29 cellular contexts compared by ENCODE assay signal in the genomic region with DNA sequence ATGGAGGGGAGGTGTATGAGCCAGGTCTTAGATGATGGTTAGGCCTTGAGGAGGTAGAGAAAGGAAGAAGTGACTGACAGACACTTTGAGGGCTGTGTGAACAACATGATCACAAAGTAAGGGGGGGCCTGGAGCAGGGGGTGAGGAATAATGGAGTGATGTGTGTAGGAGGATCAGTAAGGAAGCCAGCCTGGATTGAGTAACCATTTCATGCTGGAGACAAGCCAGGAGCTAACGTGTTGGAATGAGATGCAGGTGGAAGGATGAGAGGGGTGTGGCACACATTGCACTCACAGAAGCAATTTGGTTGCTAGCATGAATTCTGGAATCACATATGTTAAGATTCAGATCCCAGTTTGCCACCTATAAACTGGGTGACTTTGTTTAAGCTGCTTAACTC.
DNase-seq lines count a peak whose midpoint lies in the region; ATAC-seq and TF ChIP-seq lines count a peak whose summit lies in the region.
"Had no signal": no experiment of that assay in that cellular context is flagged by ENCODE, and none has a peak within 500 bp of the region (broad histone marks: within the 10 kb centered on the region; RNA-seq: fewer than 3 reads in every experiment).

No MANE protein-coding gene starts in this region.

- H3K4me1 Mint-ChIP-seq in MCF 10A (ENCODE audit: insufficient read depth, unreplicated experiment), result peaks cover 7% of the 10 kb centered on the region

- no peak for TF ChIP-seq POLR2A in breast epithelium (IDR thresholded peaks at IDR 0.05)

- CTCF ChIA-PET in MCF 10A (lab: Yijun Ruan, JAX), result interaction anchor here (0.6 to 1.1 kb wide), 4 partner anchors 9 to 92 kb away, joined by 3 to 4 read pairs (median 3); no protein-coding TSS in a partner anchor

- POLR2A ChIA-PET in MCF 10A (lab: Yijun Ruan, JAX), result interaction anchor here (0.5 to 2.7 kb wide), 3 partner anchors 10 to 382 kb away, joined by 3 to 12 read pairs (median 3); no protein-coding TSS in a partner anchor

- H3K27me3 ChIP-seq in breast epithelium, result no peaks in the 10 kb centered on the region
- H3K27me3 ChIP-seq: body of pancreas, testis had no signal

- H3K36me3 ChIP-seq in breast epithelium, result no peaks in the 10 kb centered on the region

- no peaks in the 10 kb centered on the region for H3K9me3 Mint-ChIP-seq in MCF 10A (ENCODE audit: unreplicated experiment)
- H3K9me3 Mint-ChIP-seq: activated T-helper 1 cell treated with anti-CD3 and anti-CD28 coated beads, Interleukin-12 subunit alpha, Interleukin-12 subunit beta, Interleukin-2, Interleukin-4 antibody, amounts not matched to agents 30 ng/mL and 10 ng/mL and 1 ng/mL, durations not matched to agents 14 hours and 24 hours and 36 hours; CD4-positive, alpha-beta T cell; HFFc6; stimulated activated memory B cell treated with anti-CD40 and anti-IgM and Interleukin-4, amounts not matched to agents 10 μg/mL and 1 μg/mL and 100 μg/mL, for 72 hours had no signal

- DNase-seq in MCF 10A (ENCODE audit: unreplicated experiment), result peak; percentile 24
- DNase-seq in breast epithelium (ENCODE audit: low spot score in 2 of 2), result no peak
- peak; percentile 87 for DNase-seq in NCI-H2171 treated with DMSO at 0.1 percent for 48 hours (lab: John Stamatoyannopoulos, UW)
- DNase-seq in epithelial cell of esophagus (ENCODE audit: low read depth), result peak; percentile 74
- DNase-seq in DMS53 treated with DMSO at 0.1 percent for 48 hours (lab: John Stamatoyannopoulos, UW; ENCODE audit: unreplicated experiment), result no peak
- DNase-seq: activated CD4-positive, alpha-beta T cell treated with anti-CD3 and anti-CD28 coated beads for 36 hours; body of pancreas; CD4-positive, alpha-beta T cell; effector memory CD4-positive, alpha-beta T cell; GF-D8; HFFc6; hypothalamus; Kasumi-1; kidney; NCI-H1092; NCI-H2107; NCI-H526 treated with DMSO at 0.1 percent for 48 hours; nucleus accumbens; retina; SIG-M5; testis had no signal

- H3K4me3 Mint-ChIP-seq in MCF 10A (ENCODE audit: unreplicated experiment), result no peak overlapping the region
- H3K4me3 Mint-ChIP-seq: activated CD4-positive, alpha-beta T cell treated with anti-CD3 and anti-CD28 coated beads for 36 hours; activated naive CD8-positive, alpha-beta T cell; activated T-helper 1 cell treated with anti-CD3 and anti-CD28 coated beads, Interleukin-12 subunit alpha, Interleukin-12 subunit beta, Interleukin-2, Interleukin-4 antibody, amounts not matched to agents 30 ng/mL and 10 ng/mL and 1 ng/mL, durations not matched to agents 14 hours and 24 hours and 36 hours; CD4-positive, alpha-beta T cell; HFFc6; stimulated activated memory B cell treated with anti-CD40 and anti-IgM and Interleukin-4, amounts not matched to agents 10 μg/mL and 1 μg/mL and 100 μg/mL, for 72 hours had no signal

- H3K27ac ChIP-seq in breast epithelium, result no peak overlapping the region
- H3K27ac ChIP-seq: body of pancreas, testis had no signal

- no peaks in the 10 kb centered on the region for H3K4me1 ChIP-seq in breast epithelium

- no TSS peak for BruUV-seq in MCF 10A (replicated peaks; lab: Mats Ljungman, UMichigan)

- intact Hi-C loops in MCF 10A (cut with micrococcal nuclease), result no loop called here
- intact Hi-C loops in breast epithelium (cut with DNase I; ENCODE audit: low total_unique reads), result no loop called here

- H3K9me3 ChIP-seq in breast epithelium, result no peaks in the 10 kb centered on the region
- H3K9me3 ChIP-seq: body of pancreas, testis had no signal

- no peaks in the 10 kb centered on the region for H3K36me3 Mint-ChIP-seq in MCF 10A (ENCODE audit: insufficient read depth, unreplicated experiment)

- no peak overlapping the region for H3K27ac Mint-ChIP-seq in MCF 10A (ENCODE audit: low read depth, unreplicated experiment)
- H3K27ac Mint-ChIP-seq: activated CD4-positive, alpha-beta T cell treated with anti-CD3 and anti-CD28 coated beads for 36 hours; activated naive CD8-positive, alpha-beta T cell; activated T-helper 1 cell treated with anti-CD3 and anti-CD28 coated beads, Interleukin-12 subunit alpha, Interleukin-12 subunit beta, Interleukin-2, Interleukin-4 antibody, amounts not matched to agents 30 ng/mL and 10 ng/mL and 1 ng/mL, durations not matched to agents 14 hours and 24 hours and 36 hours; CD4-positive, alpha-beta T cell; HFFc6; stimulated activated memory B cell treated with anti-CD40 and anti-IgM and Interleukin-4, amounts not matched to agents 10 μg/mL and 1 μg/mL and 100 μg/mL, for 72 hours had no signal

- ATAC-seq in GM19035 (IDR thresholded peaks at IDR 0.05; ENCODE audit: unreplicated experiment) (no peak), HG03460 (IDR thresholded peaks at IDR 0.05; ENCODE audit: unreplicated experiment) (no peak)
- ATAC-seq: activated CD4-positive, alpha-beta T cell treated with anti-CD3 and anti-CD28 coated beads for 36 hours; body of pancreas; esophagus mucosa; stimulated activated memory B cell treated with anti-CD40 and anti-IgM and Interleukin-4, amounts not matched to agents 10 μg/mL and 1 μg/mL and 100 μg/mL, for 72 hours had no signal

- no peak overlapping the region for H3K4me3 ChIP-seq in breast epithelium
- no peak overlapping the region for H3K4me3 ChIP-seq in epithelial cell of esophagus (ENCODE audit: low read length)
- H3K4me3 ChIP-seq: body of pancreas, lung, smooth muscle cell, testis had no signal

- no peaks in the 10 kb centered on the region for H3K27me3 Mint-ChIP-seq in MCF 10A (ENCODE audit: insufficient read depth, unreplicated experiment)
- H3K27me3 Mint-ChIP-seq: activated CD4-positive, alpha-beta T cell treated with anti-CD3 and anti-CD28 coated beads for 36 hours; activated naive CD8-positive, alpha-beta T cell; CD4-positive, alpha-beta T cell; stimulated activated memory B cell treated with anti-CD40 and anti-IgM and Interleukin-4, amounts not matched to agents 10 μg/mL and 1 μg/mL and 100 μg/mL, for 72 hours had no signal

- TF ChIP-seq CTCF in MCF 10A (IDR thresholded peaks at IDR 0.05; ENCODE audit: unreplicated experiment) (no peak), breast epithelium (IDR thresholded peaks at IDR 0.05) (no peak), epithelial cell of esophagus (IDR thresholded peaks at IDR 0.05; ENCODE audit: insufficient read depth, low read depth, low read length, missing control alignments) (no peak)

Comparison
In these comparisons a context has a peak if more than half of its experiments do, and no peak if none do; other contexts are left out.
1. DNase-seq: peak in MCF 10A (single experiment), NCI-H2171 treated with DMSO at 0.1 percent for 48 hours (single experiment) and epithelial cell of esophagus (single experiment); none in breast epithelium (0 of 2) and DMS53 treated with DMSO at 0.1 percent for 48 hours (single experiment).